2 cellular contexts compared by ENCODE assay signal in the genomic region with DNA sequence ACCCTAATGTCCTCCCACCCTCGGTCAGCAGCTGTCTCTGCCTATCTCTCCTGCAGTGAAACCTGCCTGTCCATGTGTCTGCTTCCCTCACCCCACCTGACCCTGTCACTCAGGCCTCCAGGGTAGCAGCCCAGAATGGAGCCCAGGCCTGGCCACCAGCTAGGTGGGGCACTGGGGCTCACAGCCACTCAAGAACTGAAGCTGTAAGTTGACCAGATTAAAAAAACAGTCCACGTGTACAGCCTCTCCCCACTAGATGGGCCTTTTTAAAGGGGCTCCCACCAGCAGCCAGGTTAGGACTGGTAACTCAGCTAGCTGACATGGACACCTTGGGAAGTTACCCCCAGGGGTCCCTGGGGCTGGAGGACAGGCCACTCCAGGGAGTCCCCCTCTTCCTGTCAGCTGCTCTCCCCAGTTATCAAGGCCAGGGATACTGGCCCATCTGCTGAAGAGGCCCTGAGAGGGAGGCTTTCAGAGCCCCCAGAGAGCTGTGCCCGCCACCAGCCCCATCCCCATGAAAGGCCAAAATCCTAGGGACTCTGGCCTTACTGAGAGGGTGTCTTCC.
TF ChIP-seq lines count a peak whose summit lies in the region.

No MANE protein-coding gene starts in this region.

TF ChIP-seq in SK-N-SH, 30 proteins besides CTCF, POLR2A, EP300 and RAD21 (continued from another document):
- TF ChIP-seq FOXM1 (IDR thresholded peaks at IDR 0.05; ENCODE audit: low read depth): no peak
- TF ChIP-seq POLR2AphosphoS5 (IDR thresholded peaks at IDR 0.05; ENCODE audit: low read depth, low read length): no peak
- TF ChIP-seq EZH2phosphoT487 (IDR thresholded peaks at IDR 0.05; ENCODE audit: borderline replicate concordance, low read depth): no peak
- TF ChIP-seq, protein P1, sequence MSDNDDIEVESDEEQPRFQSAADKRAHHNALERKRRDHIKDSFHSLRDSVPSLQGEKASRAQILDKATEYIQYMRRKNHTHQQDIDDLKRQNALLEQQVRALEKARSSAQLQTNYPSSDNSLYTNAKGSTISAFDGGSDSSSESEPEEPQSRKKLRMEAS (IDR thresholded peaks at IDR 0.05; ENCODE audit: low read depth): no peak
- TF ChIP-seq NRF1 (IDR thresholded peaks at IDR 0.05; ENCODE audit: low read depth, low read length): no peak
- no peak for TF ChIP-seq TEAD4 (IDR thresholded peaks at IDR 0.05; ENCODE audit: borderline replicate concordance, insufficient read depth)
- no peak for TF ChIP-seq MEF2A (IDR thresholded peaks at IDR 0.05; ENCODE audit: borderline replicate concordance, low read depth)
- TF ChIP-seq, protein P2, sequence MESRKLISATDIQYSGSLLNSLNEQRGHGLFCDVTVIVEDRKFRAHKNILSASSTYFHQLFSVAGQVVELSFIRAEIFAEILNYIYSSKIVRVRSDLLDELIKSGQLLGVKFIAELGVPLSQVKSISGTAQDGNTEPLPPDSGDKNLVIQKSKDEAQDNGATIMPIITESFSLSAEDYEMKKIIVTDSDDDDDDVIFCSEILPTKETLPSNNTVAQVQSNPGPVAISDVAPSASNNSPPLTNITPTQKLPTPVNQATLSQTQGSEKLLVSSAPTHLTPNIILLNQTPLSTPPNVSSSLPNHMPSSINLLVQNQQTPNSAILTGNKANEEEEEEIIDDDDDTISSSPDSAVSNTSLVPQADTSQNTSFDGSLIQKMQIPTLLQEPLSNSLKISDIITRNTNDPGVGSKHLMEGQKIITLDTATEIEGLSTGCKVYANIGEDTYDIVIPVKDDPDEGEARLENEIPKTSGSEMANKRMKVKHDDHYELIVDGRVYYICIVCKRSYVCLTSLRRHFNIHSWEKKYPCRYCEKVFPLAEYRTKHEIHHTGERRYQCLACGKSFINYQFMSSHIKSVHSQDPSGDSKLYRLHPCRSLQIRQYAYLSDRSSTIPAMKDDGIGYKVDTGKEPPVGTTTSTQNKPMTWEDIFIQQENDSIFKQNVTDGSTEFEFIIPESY (IDR thresholded peaks at IDR 0.05; ENCODE audit: borderline replicate concordance, low read depth): no peak
- no peak for TF ChIP-seq CHD2 (IDR thresholded peaks at IDR 0.05; ENCODE audit: low read length, partially characterized antibody)
- TF ChIP-seq RXRA (IDR thresholded peaks at IDR 0.05; ENCODE audit: borderline replicate concordance, low read depth): no peak
- TF ChIP-seq, protein P3, sequence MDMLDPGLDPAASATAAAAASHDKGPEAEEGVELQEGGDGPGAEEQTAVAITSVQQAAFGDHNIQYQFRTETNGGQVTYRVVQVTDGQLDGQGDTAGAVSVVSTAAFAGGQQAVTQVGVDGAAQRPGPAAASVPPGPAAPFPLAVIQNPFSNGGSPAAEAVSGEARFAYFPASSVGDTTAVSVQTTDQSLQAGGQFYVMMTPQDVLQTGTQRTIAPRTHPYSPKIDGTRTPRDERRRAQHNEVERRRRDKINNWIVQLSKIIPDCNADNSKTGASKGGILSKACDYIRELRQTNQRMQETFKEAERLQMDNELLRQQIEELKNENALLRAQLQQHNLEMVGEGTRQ (IDR thresholded peaks at IDR 0.05; ENCODE audit: borderline replicate concordance, low read depth, low read length): no peak
- TF ChIP-seq MXI1 (IDR thresholded peaks at IDR 0.05; ENCODE audit: low read depth, low read length): no peak
- TF ChIP-seq, protein P4, sequence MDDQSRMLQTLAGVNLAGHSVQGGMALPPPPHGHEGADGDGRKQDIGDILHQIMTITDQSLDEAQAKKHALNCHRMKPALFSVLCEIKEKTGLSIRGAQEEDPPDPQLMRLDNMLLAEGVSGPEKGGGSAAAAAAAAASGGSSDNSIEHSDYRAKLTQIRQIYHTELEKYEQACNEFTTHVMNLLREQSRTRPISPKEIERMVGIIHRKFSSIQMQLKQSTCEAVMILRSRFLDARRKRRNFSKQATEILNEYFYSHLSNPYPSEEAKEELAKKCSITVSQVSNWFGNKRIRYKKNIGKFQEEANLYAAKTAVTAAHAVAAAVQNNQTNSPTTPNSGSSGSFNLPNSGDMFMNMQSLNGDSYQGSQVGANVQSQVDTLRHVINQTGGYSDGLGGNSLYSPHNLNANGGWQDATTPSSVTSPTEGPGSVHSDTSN (IDR thresholded peaks at IDR 0.05): no peak
- no peak for TF ChIP-seq FOXJ3 (CRISPR knock-in tag; IDR thresholded peaks at IDR 0.05)
- no peak for TF ChIP-seq NFIC (IDR thresholded peaks at IDR 0.05; ENCODE audit: borderline replicate concordance)

TF ChIP-seq in SK-N-SH treated with all-trans-retinoic acid at 6 μM for 48 hours, 23 proteins besides CTCF, POLR2A, EP300 and RAD21 (continued from another document):
- TF ChIP-seq, protein P5, sequence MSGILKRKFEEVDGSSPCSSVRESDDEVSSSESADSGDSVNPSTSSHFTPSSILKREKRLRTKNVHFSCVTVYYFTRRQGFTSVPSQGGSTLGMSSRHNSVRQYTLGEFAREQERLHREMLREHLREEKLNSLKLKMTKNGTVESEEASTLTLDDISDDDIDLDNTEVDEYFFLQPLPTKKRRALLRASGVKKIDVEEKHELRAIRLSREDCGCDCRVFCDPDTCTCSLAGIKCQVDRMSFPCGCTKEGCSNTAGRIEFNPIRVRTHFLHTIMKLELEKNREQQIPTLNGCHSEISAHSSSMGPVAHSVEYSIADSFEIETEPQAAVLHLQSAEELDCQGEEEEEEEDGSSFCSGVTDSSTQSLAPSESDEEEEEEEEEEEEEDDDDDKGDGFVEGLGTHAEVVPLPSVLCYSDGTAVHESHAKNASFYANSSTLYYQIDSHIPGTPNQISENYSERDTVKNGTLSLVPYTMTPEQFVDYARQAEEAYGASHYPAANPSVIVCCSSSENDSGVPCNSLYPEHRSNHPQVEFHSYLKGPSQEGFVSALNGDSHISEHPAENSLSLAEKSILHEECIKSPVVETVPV (CRISPR knock-in tag; IDR thresholded peaks at IDR 0.05): no peak
- no peak for TF ChIP-seq ZFP3 (CRISPR knock-in tag; IDR thresholded peaks at IDR 0.05)
- no peak for TF ChIP-seq TCF4 (CRISPR knock-in tag; IDR thresholded peaks at IDR 0.05; ENCODE audit: borderline replicate concordance)
- TF ChIP-seq PPARA (CRISPR knock-in tag; IDR thresholded peaks at IDR 0.05; ENCODE audit: borderline replicate concordance): no peak
- no peak for TF ChIP-seq ZC3H10 (CRISPR knock-in tag; IDR thresholded peaks at IDR 0.05)
- TF ChIP-seq ZNF70 (CRISPR knock-in tag; IDR thresholded peaks at IDR 0.05): no peak
- TF ChIP-seq, protein P6, sequence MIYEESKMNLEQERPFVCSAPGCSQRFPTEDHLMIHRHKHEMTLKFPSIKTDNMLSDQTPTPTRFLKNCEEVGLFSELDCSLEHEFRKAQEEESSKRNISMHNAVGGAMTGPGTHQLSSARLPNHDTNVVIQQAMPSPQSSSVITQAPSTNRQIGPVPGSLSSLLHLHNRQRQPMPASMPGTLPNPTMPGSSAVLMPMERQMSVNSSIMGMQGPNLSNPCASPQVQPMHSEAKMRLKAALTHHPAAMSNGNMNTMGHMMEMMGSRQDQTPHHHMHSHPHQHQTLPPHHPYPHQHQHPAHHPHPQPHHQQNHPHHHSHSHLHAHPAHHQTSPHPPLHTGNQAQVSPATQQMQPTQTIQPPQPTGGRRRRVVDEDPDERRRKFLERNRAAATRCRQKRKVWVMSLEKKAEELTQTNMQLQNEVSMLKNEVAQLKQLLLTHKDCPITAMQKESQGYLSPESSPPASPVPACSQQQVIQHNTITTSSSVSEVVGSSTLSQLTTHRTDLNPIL (CRISPR knock-in tag; IDR thresholded peaks at IDR 0.05; ENCODE audit: low read depth): no peak
- no peak for TF ChIP-seq ZNF8 (CRISPR knock-in tag; IDR thresholded peaks at IDR 0.05)
- TF ChIP-seq, protein P7, sequence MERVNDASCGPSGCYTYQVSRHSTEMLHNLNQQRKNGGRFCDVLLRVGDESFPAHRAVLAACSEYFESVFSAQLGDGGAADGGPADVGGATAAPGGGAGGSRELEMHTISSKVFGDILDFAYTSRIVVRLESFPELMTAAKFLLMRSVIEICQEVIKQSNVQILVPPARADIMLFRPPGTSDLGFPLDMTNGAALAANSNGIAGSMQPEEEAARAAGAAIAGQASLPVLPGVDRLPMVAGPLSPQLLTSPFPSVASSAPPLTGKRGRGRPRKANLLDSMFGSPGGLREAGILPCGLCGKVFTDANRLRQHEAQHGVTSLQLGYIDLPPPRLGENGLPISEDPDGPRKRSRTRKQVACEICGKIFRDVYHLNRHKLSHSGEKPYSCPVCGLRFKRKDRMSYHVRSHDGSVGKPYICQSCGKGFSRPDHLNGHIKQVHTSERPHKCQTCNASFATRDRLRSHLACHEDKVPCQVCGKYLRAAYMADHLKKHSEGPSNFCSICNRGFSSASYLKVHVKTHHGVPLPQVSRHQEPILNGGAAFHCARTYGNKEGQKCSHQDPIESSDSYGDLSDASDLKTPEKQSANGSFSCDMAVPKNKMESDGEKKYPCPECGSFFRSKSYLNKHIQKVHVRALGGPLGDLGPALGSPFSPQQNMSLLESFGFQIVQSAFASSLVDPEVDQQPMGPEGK (CRISPR knock-in tag; IDR thresholded peaks at IDR 0.05; ENCODE audit: borderline replicate concordance): no peak
- no peak for TF ChIP-seq ZNF565 (CRISPR knock-in tag; conservative IDR thresholded peaks at IDR 0.05; ENCODE audit: low read depth)
- TF ChIP-seq GLIS3 (CRISPR knock-in tag; IDR thresholded peaks at IDR 0.05): no peak
- TF ChIP-seq, protein P8, sequence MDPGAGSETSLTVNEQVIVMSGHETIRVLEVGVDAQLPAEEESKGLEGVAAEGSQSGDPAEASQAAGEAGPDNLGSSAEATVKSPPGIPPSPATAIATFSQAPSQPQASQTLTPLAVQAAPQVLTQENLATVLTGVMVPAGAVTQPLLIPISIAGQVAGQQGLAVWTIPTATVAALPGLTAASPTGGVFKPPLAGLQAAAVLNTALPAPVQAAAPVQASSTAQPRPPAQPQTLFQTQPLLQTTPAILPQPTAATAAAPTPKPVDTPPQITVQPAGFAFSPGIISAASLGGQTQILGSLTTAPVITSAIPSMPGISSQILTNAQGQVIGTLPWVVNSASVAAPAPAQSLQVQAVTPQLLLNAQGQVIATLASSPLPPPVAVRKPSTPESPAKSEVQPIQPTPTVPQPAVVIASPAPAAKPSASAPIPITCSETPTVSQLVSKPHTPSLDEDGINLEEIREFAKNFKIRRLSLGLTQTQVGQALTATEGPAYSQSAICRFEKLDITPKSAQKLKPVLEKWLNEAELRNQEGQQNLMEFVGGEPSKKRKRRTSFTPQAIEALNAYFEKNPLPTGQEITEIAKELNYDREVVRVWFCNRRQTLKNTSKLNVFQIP (CRISPR knock-in tag; IDR thresholded peaks at IDR 0.05; ENCODE audit: borderline replicate concordance, low read depth): no peak
- no peak for TF ChIP-seq ISL1 (CRISPR knock-in tag; IDR thresholded peaks at IDR 0.05)
- TF ChIP-seq, protein P9, sequence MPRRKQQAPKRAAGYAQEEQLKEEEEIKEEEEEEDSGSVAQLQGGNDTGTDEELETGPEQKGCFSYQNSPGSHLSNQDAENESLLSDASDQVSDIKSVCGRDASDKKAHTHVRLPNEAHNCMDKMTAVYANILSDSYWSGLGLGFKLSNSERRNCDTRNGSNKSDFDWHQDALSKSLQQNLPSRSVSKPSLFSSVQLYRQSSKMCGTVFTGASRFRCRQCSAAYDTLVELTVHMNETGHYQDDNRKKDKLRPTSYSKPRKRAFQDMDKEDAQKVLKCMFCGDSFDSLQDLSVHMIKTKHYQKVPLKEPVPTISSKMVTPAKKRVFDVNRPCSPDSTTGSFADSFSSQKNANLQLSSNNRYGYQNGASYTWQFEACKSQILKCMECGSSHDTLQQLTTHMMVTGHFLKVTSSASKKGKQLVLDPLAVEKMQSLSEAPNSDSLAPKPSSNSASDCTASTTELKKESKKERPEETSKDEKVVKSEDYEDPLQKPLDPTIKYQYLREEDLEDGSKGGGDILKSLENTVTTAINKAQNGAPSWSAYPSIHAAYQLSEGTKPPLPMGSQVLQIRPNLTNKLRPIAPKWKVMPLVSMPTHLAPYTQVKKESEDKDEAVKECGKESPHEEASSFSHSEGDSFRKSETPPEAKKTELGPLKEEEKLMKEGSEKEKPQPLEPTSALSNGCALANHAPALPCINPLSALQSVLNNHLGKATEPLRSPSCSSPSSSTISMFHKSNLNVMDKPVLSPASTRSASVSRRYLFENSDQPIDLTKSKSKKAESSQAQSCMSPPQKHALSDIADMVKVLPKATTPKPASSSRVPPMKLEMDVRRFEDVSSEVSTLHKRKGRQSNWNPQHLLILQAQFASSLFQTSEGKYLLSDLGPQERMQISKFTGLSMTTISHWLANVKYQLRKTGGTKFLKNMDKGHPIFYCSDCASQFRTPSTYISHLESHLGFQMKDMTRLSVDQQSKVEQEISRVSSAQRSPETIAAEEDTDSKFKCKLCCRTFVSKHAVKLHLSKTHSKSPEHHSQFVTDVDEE (CRISPR knock-in tag; IDR thresholded peaks at IDR 0.05): no peak
- TF ChIP-seq ZFP30 (CRISPR knock-in tag; IDR thresholded peaks at IDR 0.05): no peak
